ENCODE assay signal across 8 cellular contexts in the genomic region with DNA sequence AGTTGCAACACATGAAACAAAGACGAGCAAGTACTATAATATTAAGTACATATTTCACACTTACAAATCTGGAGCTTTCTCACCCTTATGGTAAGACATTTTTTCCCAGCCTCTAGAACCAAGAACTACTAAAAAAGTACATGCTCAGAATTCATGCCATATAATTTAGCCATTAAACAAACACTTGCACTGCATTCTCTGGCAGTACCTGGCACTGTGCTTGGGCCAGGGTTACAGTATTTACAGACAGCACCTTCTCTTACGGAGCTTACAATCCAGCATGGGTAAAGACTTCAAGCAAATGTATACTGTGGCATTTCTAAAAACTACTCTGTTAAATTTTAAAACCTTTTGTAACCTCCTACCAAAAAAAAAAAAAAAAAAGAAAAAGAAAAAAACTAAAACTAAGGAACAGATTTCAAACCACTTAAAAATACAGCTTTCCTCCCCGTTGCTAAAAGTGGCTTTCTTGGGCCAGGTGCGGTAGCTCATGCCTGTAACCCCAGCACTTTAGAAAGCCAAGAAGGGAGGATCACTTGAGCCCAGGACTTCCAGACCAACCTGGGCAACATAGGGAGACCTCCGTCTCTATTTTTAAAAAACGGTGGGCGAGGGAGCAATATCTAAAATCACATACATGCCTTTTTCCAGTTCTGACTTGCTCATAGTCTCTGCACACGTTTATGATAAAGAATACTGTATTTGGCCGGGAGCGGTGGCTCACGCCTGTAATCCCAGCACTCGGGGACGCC. TPM values are rescaled to one million over a fixed set of nuclear protein-coding genes. Genes with fewer than 3 reads are reported as not detected.
DNase-seq lines count a peak whose midpoint lies in the region; ATAC-seq and TF ChIP-seq lines count a peak whose summit lies in the region.

No MANE protein-coding gene starts in this region.

- no peaks in the 10 kb centered on the region for H3K9me3 Mint-ChIP-seq in neural progenitor cell

- in situ Hi-C loops in ACHN (cut with HindIII; ENCODE audit: low pct_ligation_motif_present, low pct_unique_long_range_greater_than_20kb, low sequenced_read_pairs) = no loop called here

- peak overlapping the region; percentile 70 for H3K27ac ChIP-seq in RWPE1
- peak overlapping the region; percentile 64 for H3K27ac ChIP-seq in epithelial cell of prostate
- H3K27ac ChIP-seq in neural progenitor cell = no peak overlapping the region

- peaks cover 4% of the 10 kb centered on the region for H3K27me3 Mint-ChIP-seq in neural progenitor cell (ENCODE audit: insufficient read depth, low read depth)

- H3F3A ChIP-seq in neural progenitor cell (ENCODE audit: low read depth) = no peaks in the 10 kb centered on the region

- H4K20me1 ChIP-seq in neural progenitor cell (ENCODE audit: low read depth) = no peaks in the 10 kb centered on the region

- POLR2A ChIA-PET in RWPE1 (lab: Yijun Ruan, JAX; ENCODE audit: low non-redundant PET) = interaction anchor here (0.5 to 0.6 kb wide), 2 partner anchors 35 to 90 kb away, joined by 3 to 4 read pairs; no protein-coding TSS in a partner anchor

- H3K9me3 ChIP-seq in neural progenitor cell (ENCODE audit: low read depth) = no peaks in the 10 kb centered on the region

- ATAC-seq in GM18868 (IDR thresholded peaks at IDR 0.05; ENCODE audit: unreplicated experiment) = peak; percentile 1

- CTCF ChIA-PET in RWPE1 (lab: Yijun Ruan, JAX) = interaction anchor here (0.6 to 1.7 kb wide), 10 partner anchors 10 to 813 kb away, joined by 3 to 10 read pairs (median 4); no protein-coding TSS in a partner anchor

- H3K9ac ChIP-seq in neural progenitor cell = peak overlapping the region; percentile 73

- H3K4me1 ChIP-seq in neural progenitor cell = peaks cover 6% of the 10 kb centered on the region

- peak overlapping the region; percentile 99 for H2AFZ ChIP-seq in neural progenitor cell (replicated peaks)

- H3K4me2 ChIP-seq in neural progenitor cell = peak overlapping the region; percentile 76

- H3K36me3 ChIP-seq in neural progenitor cell = no peaks in the 10 kb centered on the region

- peaks cover 4% of the 10 kb centered on the region for H3K4me1 Mint-ChIP-seq in neural progenitor cell

- peak overlapping the region; percentile 95 for H3K4me3 Mint-ChIP-seq in neural progenitor cell

- H3K27me3 ChIP-seq in neural progenitor cell = no peaks in the 10 kb centered on the region

- H3K27ac Mint-ChIP-seq in neural progenitor cell = no peak overlapping the region

- H3K36me3 Mint-ChIP-seq in neural progenitor cell = no peaks in the 10 kb centered on the region

- TF ChIP-seq CTCF in RWPE1 (conservative IDR thresholded peaks at IDR 0.05; ENCODE audit: low read depth) = no peak
- TF ChIP-seq CTCF in neural progenitor cell (IDR thresholded peaks at IDR 0.05) = no peak

- peak overlapping the region; percentile 96 for H3K4me3 ChIP-seq in neural progenitor cell

- DNase-seq in ACHN (peak; percentile 35), RWPE1 (ENCODE audit: low spot score) (no peak), epithelial cell of prostate (ENCODE audit: low read depth, low spot score) (no peak), neural progenitor cell (ENCODE audit: low spot score) (no peak), iPS-NIHi7 (ENCODE audit: extremely low spot score) (no peak), T-helper 9 cell (no peak), epidermal melanocyte (ENCODE audit: insufficient read length, low spot score) (no peak)

- H3K79me2 ChIP-seq in neural progenitor cell (ENCODE audit: low read depth) = peaks cover 28% of the 10 kb centered on the region

RNA-seq across cellular contexts. Expression of gene GNPTAB, which starts 0.9 kb away (rescaled TPM):
- 18.6 and 24.0 TPM in 2 replicates for total RNA-seq in neural progenitor cell (ENCODE audit: low replicate concordance)

RNA-seq across cellular contexts. Expression of gene DRAM1, which starts 47.6 kb away (rescaled TPM):
- total RNA-seq in neural progenitor cell (ENCODE audit: low replicate concordance) = 1.2 and 1.3 TPM in 2 replicates
